Comparison of ENCODE assay signal across 1 cellular context in genomic region chr4:153152453-153153338, GRCh38.
A peak's percentile ranks its signal among the peaks of the same experiment; 100 is the strongest.
TF ChIP-seq lines count a peak whose summit lies in the region.

No MANE protein-coding gene starts in this region.

TF ChIP-seq in H1, 55 proteins besides CTCF, POLR2A, EP300 and RAD21 (continued from another document):
- TF ChIP-seq TAF7 (optimal IDR thresholded peaks at IDR 0.05; ENCODE audit: borderline replicate concordance, low read depth, low read length) (no peak), SIN3A (conservative IDR thresholded peaks at IDR 0.05 in 1 of 2, IDR thresholded peaks at IDR 0.05 in 1 of 2; ENCODE audit: low read depth in 1 of 2, low read length in 2 of 2) (peak in 1 of 2 experiments; percentile 58; a peak in 1 of 4 replicates), GABPA (IDR thresholded peaks at IDR 0.05; ENCODE audit: borderline replicate concordance, insufficient read depth, low read length) (no peak), RFX5 (IDR thresholded peaks at IDR 0.05; ENCODE audit: borderline replicate concordance, low read depth, low read length) (no peak), CTBP2 (IDR thresholded peaks at IDR 0.05; ENCODE audit: borderline replicate concordance, insufficient read depth, insufficient read length, low read length) (no peak)
